ENCODE assay signal across 19 cellular contexts in the genomic region with DNA sequence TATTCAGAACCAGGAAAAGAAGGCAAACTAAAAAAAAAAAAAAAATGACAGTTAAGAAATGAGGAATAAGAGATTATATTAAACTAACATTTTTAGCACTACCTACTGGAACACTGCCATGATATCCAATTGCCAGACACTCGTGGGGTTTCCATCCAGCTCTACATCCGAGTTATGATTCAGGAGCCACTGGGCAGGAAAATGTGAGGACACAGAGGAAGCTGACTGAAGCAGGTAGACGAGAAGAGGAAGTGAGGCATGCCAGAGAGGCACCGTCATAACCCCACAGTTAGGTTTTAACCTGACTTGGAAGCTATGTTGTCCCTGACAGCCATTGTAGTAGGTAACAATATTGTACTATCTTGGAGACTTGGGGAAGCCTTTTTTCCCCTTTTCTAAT.
DNase-seq lines count a peak whose midpoint lies in the region; TF ChIP-seq lines count a peak whose summit lies in the region.
"Had no signal": no experiment of that assay in that cellular context is flagged by ENCODE, and none has a peak within 500 bp of the region (broad histone marks: within the 10 kb centered on the region; RNA-seq: fewer than 3 reads in every experiment).

No MANE protein-coding gene starts in this region.

- no peaks in the 10 kb centered on the region for H3K27me3 ChIP-seq in breast epithelium
- H3K27me3 ChIP-seq: uterus had no signal

- H3K36me3 Mint-ChIP-seq in MCF 10A (ENCODE audit: insufficient read depth, unreplicated experiment): no peaks in the 10 kb centered on the region
- H3K36me3 Mint-ChIP-seq: activated naive CD8-positive, alpha-beta T cell; brain had no signal

- H3K36me3 ChIP-seq in breast epithelium: no peaks in the 10 kb centered on the region
- H3K36me3 ChIP-seq: uterus had no signal

- CTCF ChIA-PET in MCF 10A (lab: Yijun Ruan, JAX): no interaction called here

- H3K4me1 ChIP-seq in breast epithelium: no peaks in the 10 kb centered on the region
- H3K4me1 ChIP-seq: A549, uterus had no signal

- H3K27ac ChIP-seq in breast epithelium: no peak overlapping the region
- H3K27ac ChIP-seq: A549, uterus had no signal

- H3K9me3 ChIP-seq in breast epithelium: no peaks in the 10 kb centered on the region
- H3K9me3 ChIP-seq: A549, mucosa of descending colon, uterus had no signal

- no peak for TF ChIP-seq POLR2A in breast epithelium (IDR thresholded peaks at IDR 0.05)

- intact Hi-C loops in MCF 10A (cut with micrococcal nuclease) (no loop called here), breast epithelium (cut with DNase I; ENCODE audit: low total_unique reads) (no loop called here), posterior vena cava (cut with DNase I) (no loop called here)

- no peaks in the 10 kb centered on the region for H3K9me3 Mint-ChIP-seq in MCF 10A (ENCODE audit: unreplicated experiment)
- H3K9me3 Mint-ChIP-seq: activated T-helper 1 cell treated with anti-CD3 and anti-CD28 coated beads, Interleukin-12 subunit alpha, Interleukin-12 subunit beta, Interleukin-2, Interleukin-4 antibody, amounts not matched to agents 30 ng/mL and 10 ng/mL and 1 ng/mL, durations not matched to agents 14 hours and 24 hours and 36 hours; brain had no signal

- POLR2A ChIA-PET in MCF 10A (lab: Yijun Ruan, JAX): no interaction called here

- H3K4me3 Mint-ChIP-seq in MCF 10A (ENCODE audit: unreplicated experiment): no peak overlapping the region
- H3K4me3 Mint-ChIP-seq: activated naive CD8-positive, alpha-beta T cell; activated T-helper 1 cell treated with anti-CD3 and anti-CD28 coated beads, Interleukin-12 subunit alpha, Interleukin-12 subunit beta, Interleukin-2, Interleukin-4 antibody, amounts not matched to agents 30 ng/mL and 10 ng/mL and 1 ng/mL, durations not matched to agents 14 hours and 24 hours and 36 hours; brain had no signal

- BruUV-seq in MCF 10A (replicated peaks; lab: Mats Ljungman, UMichigan): no TSS peak

- H3K4me3 ChIP-seq in breast epithelium: no peak overlapping the region
- H3K4me3 ChIP-seq: A549, mucosa of descending colon, uterus had no signal

- H3K27me3 Mint-ChIP-seq in MCF 10A (ENCODE audit: insufficient read depth, unreplicated experiment): no peaks in the 10 kb centered on the region
- H3K27me3 Mint-ChIP-seq: activated naive CD8-positive, alpha-beta T cell; brain had no signal

- DNase-seq in MCF 10A (ENCODE audit: unreplicated experiment): peak; percentile 11
- DNase-seq in breast epithelium (ENCODE audit: low spot score in 2 of 2): no peak
- peak; percentile 73 for DNase-seq in RPMI8226
- peak; percentile 83 to 89 for DNase-seq in dermis microvascular lymphatic vessel endothelial cell (ENCODE audit: low read depth in 2 of 2)
- peak; percentile 84 for DNase-seq in renal cortical epithelial cell (ENCODE audit: low read depth)
- no peak for DNase-seq in nucleus accumbens (lab: John Stamatoyannopoulos, UW)
- DNase-seq in GM19238 (ENCODE audit: insufficient read length, low spot score): no peak
- DNase-seq in posterior vena cava (ENCODE audit: low spot score): no peak
- DNase-seq: activated CD4-positive, CD25-positive, alpha-beta regulatory T cell treated with anti-CD3 and anti-CD28 coated beads, Interleukin-2, amount 50 U/mL, for 72 hours; cortex of kidney; foreskin melanocyte; mucosa of descending colon; NCI-H1436; NCI-H2227 treated with DMSO at 0.1 percent for 48 hours; uterus had no signal

- H3K4me1 Mint-ChIP-seq in MCF 10A (ENCODE audit: insufficient read depth, unreplicated experiment): peaks cover 5% of the 10 kb centered on the region

- TF ChIP-seq CTCF in MCF 10A (IDR thresholded peaks at IDR 0.05; ENCODE audit: unreplicated experiment) (no peak), breast epithelium (IDR thresholded peaks at IDR 0.05) (no peak)

- H3K27ac Mint-ChIP-seq in MCF 10A (ENCODE audit: low read depth, unreplicated experiment): no peak overlapping the region
- H3K27ac Mint-ChIP-seq: activated naive CD8-positive, alpha-beta T cell; activated T-helper 1 cell treated with anti-CD3 and anti-CD28 coated beads, Interleukin-12 subunit alpha, Interleukin-12 subunit beta, Interleukin-2, Interleukin-4 antibody, amounts not matched to agents 30 ng/mL and 10 ng/mL and 1 ng/mL, durations not matched to agents 14 hours and 24 hours and 36 hours; brain had no signal

Comparison
In these comparisons a context has a peak if more than half of its experiments do, and no peak if none do; other contexts are left out.
1. DNase-seq: peak in MCF 10A (single experiment), RPMI8226 (single experiment), dermis microvascular lymphatic vessel endothelial cell (2 of 2) and renal cortical epithelial cell (single experiment); none in breast epithelium (0 of 2), nucleus accumbens (0 of 56), GM19238 (single experiment) and posterior vena cava (single experiment).